In the genomic region with DNA sequence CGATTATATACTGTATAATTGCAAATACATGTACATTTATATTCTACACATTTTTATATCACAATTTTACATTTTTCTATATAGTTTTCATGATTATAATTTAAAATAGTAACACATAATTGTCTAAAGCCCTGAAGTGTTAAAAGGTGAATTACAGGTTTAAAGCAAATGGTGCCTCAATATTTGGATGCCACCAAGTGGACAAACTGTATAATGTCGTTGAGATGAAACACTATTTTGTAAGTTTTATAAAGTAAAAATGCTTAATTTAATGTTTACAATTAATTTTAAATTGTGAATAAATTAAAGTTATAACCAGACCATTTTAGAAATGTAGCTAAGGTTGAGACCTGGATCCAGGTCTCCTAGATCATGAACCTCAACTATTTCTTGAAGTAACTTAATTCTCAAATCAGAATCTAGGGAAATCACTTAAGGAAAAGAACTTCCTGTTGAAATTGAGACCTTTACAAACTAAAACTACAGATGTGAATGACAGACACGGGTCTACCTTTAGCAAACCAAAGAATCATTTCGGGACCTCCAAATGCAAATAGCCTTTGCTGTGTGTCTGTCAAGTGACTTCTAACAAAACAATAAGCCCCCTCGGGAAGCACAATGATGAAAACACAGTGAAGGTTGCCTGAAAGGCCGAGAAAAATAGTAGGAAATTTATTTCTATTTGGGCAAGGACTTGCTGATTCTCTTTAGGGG, we compare ENCODE assay signal across 8 cellular contexts. TPM values are rescaled to one million over a fixed set of nuclear protein-coding genes. Genes with fewer than 3 reads are reported as not detected.
DNase-seq lines count a peak whose midpoint lies in the region; ATAC-seq, FAIRE-seq and TF ChIP-seq lines count a peak whose summit lies in the region.

No MANE protein-coding gene starts in this region.

- H3K4me3 ChIP-seq in K562 (no peak overlapping the region), lung (no peak overlapping the region)

- no peaks in the 10 kb centered on the region for H3K9me3 Mint-ChIP-seq in stimulated activated naive CD8-positive, alpha-beta T cell treated with anti-CD3 and anti-CD28 coated beads, Interleukin-15, amount 100 ng/mL, for 72 hours

- H3K4me3 Mint-ChIP-seq in stimulated activated naive CD8-positive, alpha-beta T cell treated with anti-CD3 and anti-CD28 coated beads, Interleukin-15, amount 100 ng/mL, for 72 hours = no peak overlapping the region

- DNase-seq in DMS114 treated with DMSO at 0.1 percent for 48 hours (lab: John Stamatoyannopoulos, UW; ENCODE audit: unreplicated experiment) = peak; percentile 24
- DNase-seq in K562 (ENCODE audit: extremely low read depth in 1 of 4, low spot score in 3 of 4) = peak in 3 of 4 experiments; percentile 18 to 32 (median 20)
- no peak for DNase-seq in lung (ENCODE audit: low spot score)
- no peak for DNase-seq in SHP77 treated with DMSO at 0.1 percent for 48 hours (lab: John Stamatoyannopoulos, UW)
- DNase-seq in NK-92 treated with Interleukin-12 subunit alpha and Interleukin-12 subunit beta, amount 100 ng/mL, for 24 hours (lab: John Stamatoyannopoulos, UW) = no peak
- DNase-seq in activated gamma-delta T cell (lab: John Stamatoyannopoulos, UW) = no peak
- DNase-seq in stimulated activated naive CD8-positive, alpha-beta T cell treated with anti-CD3 and anti-CD28 coated beads, Interleukin-15, amount 100 ng/mL, for 72 hours = no peak

- no peak overlapping the region for H3K9ac ChIP-seq in K562 (ENCODE audit: insufficient read depth in 1 of 2, low read depth in 2 of 2, low read length in 2 of 2)

- BruUV-seq in K562 (replicated peaks; lab: Mats Ljungman, UMichigan) = no TSS peak

- TF ChIP-seq RAD21 in K562 (CRISPR knock-in tag; conservative IDR thresholded peaks at IDR 0.05 in 1 of 2, IDR thresholded peaks at IDR 0.05 in 1 of 2) = peak; percentile 77 to 82

- H3K27ac ChIP-seq in K562 (ENCODE audit: extremely low read depth, low read depth, low read length) (no peak overlapping the region), lung (ENCODE audit: low read depth in 1 of 2, low read length in 1 of 2) (peak overlapping the region in 1 of 2 donors; percentile 6)

- H3K27ac Mint-ChIP-seq in stimulated activated naive CD8-positive, alpha-beta T cell treated with anti-CD3 and anti-CD28 coated beads, Interleukin-15, amount 100 ng/mL, for 72 hours = no peak overlapping the region

- no peaks in the 10 kb centered on the region for H3K79me2 ChIP-seq in K562 (ENCODE audit: control insufficient read depth, insufficient read depth, low read length)

- peak; percentile 72 for TF ChIP-seq CTCF in LNCAP (IDR thresholded peaks at IDR 0.05)
- peak in 2 of 3 experiments; percentile 45 to 72; a peak in 4 of 6 replicates for TF ChIP-seq CTCF in K562 (IDR thresholded peaks at IDR 0.05 in 2 of 3, conservative IDR thresholded peaks at IDR 0.05 in 1 of 3; ENCODE audit: insufficient read depth in 2 of 3, low read depth in 1 of 3, low read length in 3 of 3)
- peak; percentile 26 for TF ChIP-seq CTCF in lung (IDR thresholded peaks at IDR 0.05; ENCODE audit: control extremely low read depth, extremely low read depth)

- H3K9me1 ChIP-seq in K562 (ENCODE audit: control insufficient read depth, insufficient read depth, low read length) = no peaks in the 10 kb centered on the region

- 0 out of 3 replicates have a peak, but pooled peaks have one; percentile 51 for ATAC-seq in K562
- no peak for ATAC-seq in lung (ENCODE audit: insufficient read depth, low FRiP score)
- ATAC-seq in stimulated activated naive CD8-positive, alpha-beta T cell treated with anti-CD3 and anti-CD28 coated beads, Interleukin-15, amount 100 ng/mL, for 72 hours = no peak

- WGBS in K562 (ENCODE audit: insufficient coverage, low coverage, missing lambda C conversion rate) = 12% methylated on average over 6 of the region's 6 CpGs
- WGBS in lung, 2 donors = 20 to 41% methylated on average over 6 of the region's 6 CpGs

- CTCF ChIA-PET in K562 (lab: Yijun Ruan, JAX; ENCODE audit: low intra/inter-chr PET ratio) = interaction anchor here (0.7 to 1.8 kb wide), 2 partner anchors 92 to 341 kb away, joined by 4 to 21 read pairs; no protein-coding TSS in a partner anchor

- H3K4me1 Mint-ChIP-seq in stimulated activated naive CD8-positive, alpha-beta T cell treated with anti-CD3 and anti-CD28 coated beads, Interleukin-15, amount 100 ng/mL, for 72 hours = no peaks in the 10 kb centered on the region

- H3K4me1 ChIP-seq in K562 (replicated peaks in 1 of 2; ENCODE audit: control insufficient read depth in 2 of 2, insufficient read depth in 2 of 2, low read length in 2 of 2) (no peaks in the 10 kb centered on the region), lung (ENCODE audit: control insufficient read depth in 2 of 2, insufficient read depth in 2 of 2, low read length in 2 of 2) (no peaks in the 10 kb centered on the region)

- H4K20me1 ChIP-seq in K562 (replicated peaks; ENCODE audit: control insufficient read depth, insufficient read depth, low read length) = no peaks in the 10 kb centered on the region

- no peaks in the 10 kb centered on the region for H3K27me3 ChIP-seq in K562 (ENCODE audit: control insufficient read depth in 2 of 2, insufficient read depth in 2 of 2, low read length in 2 of 2)
- H3K27me3 ChIP-seq in lung (ENCODE audit: control insufficient read depth, insufficient read depth) = no peaks in the 10 kb centered on the region

- peak; percentile 70 for FAIRE-seq in K562 (lab: Jason Lieb, UNC)

- H3K9me3 ChIP-seq in K562 (replicated peaks; ENCODE audit: control insufficient read depth, insufficient read depth, low read depth, low read length) (no peaks in the 10 kb centered on the region), lung (ENCODE audit: control insufficient read depth in 2 of 2, insufficient read depth in 1 of 2, low read length in 1 of 2) (no peaks in the 10 kb centered on the region)

- in situ Hi-C loops in K562 (cut with MboI) = no loop called here

- POLR2A ChIA-PET in K562 (lab: Yijun Ruan, JAX) = no interaction called here

- no peaks in the 10 kb centered on the region for H3K27me3 Mint-ChIP-seq in stimulated activated naive CD8-positive, alpha-beta T cell treated with anti-CD3 and anti-CD28 coated beads, Interleukin-15, amount 100 ng/mL, for 72 hours

- no peak overlapping the region; the same call in 1 of the 2 replicates for H3K4me2 ChIP-seq in K562 (ENCODE audit: insufficient read depth, low read length)

- H2AFZ ChIP-seq in K562 (ENCODE audit: low read depth, low read length) = no peak overlapping the region

- no peak for TF ChIP-seq EP300 in K562 (IDR thresholded peaks at IDR 0.05; ENCODE audit: low read length)

- no peak for TF ChIP-seq POLR2A in K562 (conservative IDR thresholded peaks at IDR 0.05)

- H3K36me3 ChIP-seq in K562 (ENCODE audit: control insufficient read depth, insufficient read depth, low read length) (no peaks in the 10 kb centered on the region; the same call in 2 of the 3 replicates), lung (ENCODE audit: control insufficient read depth in 2 of 2, insufficient read depth in 2 of 2, low read length in 2 of 2) (no peaks in the 10 kb centered on the region)

- intact Hi-C loops in K562 (cut with micrococcal nuclease) = loop anchor here (1.0 to 2.0 kb wide), 2 partner anchors 53 to 341 kb away; no protein-coding TSS in a partner anchor

TF ChIP-seq in K562, 482 proteins besides CTCF, POLR2A, EP300 and RAD21 (continues in another document):
- no peak for TF ChIP-seq ZEB2 (IDR thresholded peaks at IDR 0.05)
- TF ChIP-seq, protein P1, sequence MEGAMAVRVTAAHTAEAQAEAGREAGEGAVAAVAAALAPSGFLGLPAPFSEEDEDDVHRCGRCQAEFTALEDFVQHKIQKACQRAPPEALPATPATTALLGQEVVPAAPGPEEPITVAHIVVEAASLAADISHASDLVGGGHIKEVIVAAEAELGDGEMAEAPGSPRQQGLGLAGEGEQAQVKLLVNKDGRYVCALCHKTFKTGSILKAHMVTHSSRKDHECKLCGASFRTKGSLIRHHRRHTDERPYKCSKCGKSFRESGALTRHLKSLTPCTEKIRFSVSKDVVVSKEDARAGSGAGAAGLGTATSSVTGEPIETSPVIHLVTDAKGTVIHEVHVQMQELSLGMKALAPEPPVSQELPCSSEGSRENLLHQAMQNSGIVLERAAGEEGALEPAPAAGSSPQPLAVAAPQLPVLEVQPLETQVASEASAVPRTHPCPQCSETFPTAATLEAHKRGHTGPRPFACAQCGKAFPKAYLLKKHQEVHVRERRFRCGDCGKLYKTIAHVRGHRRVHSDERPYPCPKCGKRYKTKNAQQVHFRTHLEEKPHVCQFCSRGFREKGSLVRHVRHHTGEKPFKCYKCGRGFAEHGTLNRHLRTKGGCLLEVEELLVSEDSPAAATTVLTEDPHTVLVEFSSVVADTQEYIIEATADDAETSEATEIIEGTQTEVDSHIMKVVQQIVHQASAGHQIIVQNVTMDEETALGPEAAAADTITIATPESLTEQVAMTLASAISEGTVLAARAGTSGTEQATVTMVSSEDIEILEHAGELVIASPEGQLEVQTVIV (CRISPR knock-in tag; IDR thresholded peaks at IDR 0.05; ENCODE audit: borderline replicate concordance) = no peak
- no peak for TF ChIP-seq ZBTB17 (CRISPR knock-in tag; IDR thresholded peaks at IDR 0.05)

RNA-seq across cellular contexts. Expression of a gene that starts 37.8 kb away (rescaled TPM):
- total RNA-seq in K562 (2011; cell fraction: chromatin; rRNA removed; ENCODE audit: low replicate concordance) = 6.6 and 16.1 TPM in 2 replicates
- 3.9 and 4.3 TPM in 2 replicates for total RNA-seq in K562 (2011; cell fraction: nucleolus; rRNA removed)
- total RNA-seq in K562 (2011; cell fraction: nucleoplasm; rRNA removed) = 5.9 and 9.0 TPM in 2 replicates
- total RNA-seq in K562 (2014; rRNA removed) (3.8 and 5.4 TPM in 2 replicates), K562 (2014; rRNA removed; fragmentation: Illumina TruSeq; extraction: Trizol) (4.4 and 4.7 TPM in 2 replicates), K562 (2015; rRNA removed; fragmentation: Illumina TruSeq; extraction: Trizol) (2.9 and 3.6 TPM in 2 replicates), K562 (2021) (5.5 and 6.1 TPM in 2 replicates), lung (10 to 100 TPM in 1 of 2 donors, 1 to 10 TPM in 1; 9.0 to 11.1 TPM)
- polyA plus RNA-seq in K562 (2011; rRNA removed) (5.9 and 6.4 TPM in 2 replicates), K562 (2014; fragmentation: Illumina TruSeq; extraction: Trizol) (4.3 and 4.8 TPM in 2 replicates), K562 (2014; fragmentation: Nextera tagmentation; extraction: Ambion mirVana) (1 to 10 TPM; 4.1 to 5.5 TPM), K562 (2014; rRNA removed) (4.9 and 6.1 TPM in 2 replicates), lung (1 to 10 TPM; 2.8 to 3.6 TPM)
- 1.8 and 4.2 TPM in 2 replicates for polyA plus RNA-seq in K562 (2011; cell fraction: cytosol; rRNA removed)
- polyA plus RNA-seq in K562 (2011; cell fraction: nucleus; rRNA removed) = 3.4 and 3.6 TPM in 2 replicates
- polyA plus RNA-seq in K562 (2012) = 4.7 and 5.2 TPM in 2 replicates
- 9.9 and 18.0 TPM in 2 replicates for polyA minus RNA-seq in K562 (2011; rRNA and poly(A)+ RNA removed)
- 5.8 and 7.4 TPM in 2 replicates for polyA minus RNA-seq in K562 (2011; cell fraction: cytosol; rRNA and poly(A)+ RNA removed)
- polyA minus RNA-seq in K562 (2011; cell fraction: nucleus; rRNA and poly(A)+ RNA removed) = 8.2 and 12.9 TPM in 2 replicates

Comparison
In these comparisons a context has a peak if more than half of its experiments do, and no peak if none do; other contexts are left out.
1. DNase-seq: peak in DMS114 treated with DMSO at 0.1 percent for 48 hours (single experiment) and K562 (3 of 4); none in lung (single experiment), SHP77 treated with DMSO at 0.1 percent for 48 hours (single experiment), NK-92 treated with Interleukin-12 subunit alpha and Interleukin-12 subunit beta, amount 100 ng/mL, for 24 hours (single experiment), activated gamma-delta T cell (single experiment) and stimulated activated naive CD8-positive, alpha-beta T cell treated with anti-CD3 and anti-CD28 coated beads, Interleukin-15, amount 100 ng/mL, for 72 hours (0 of 2).
2. Peak in every context shown above with its lines, with median percentiles within 50 percentile points of each other: CTCF ChIP-seq.